ENCODE assay signal across 8 cellular contexts in the genomic region with DNA sequence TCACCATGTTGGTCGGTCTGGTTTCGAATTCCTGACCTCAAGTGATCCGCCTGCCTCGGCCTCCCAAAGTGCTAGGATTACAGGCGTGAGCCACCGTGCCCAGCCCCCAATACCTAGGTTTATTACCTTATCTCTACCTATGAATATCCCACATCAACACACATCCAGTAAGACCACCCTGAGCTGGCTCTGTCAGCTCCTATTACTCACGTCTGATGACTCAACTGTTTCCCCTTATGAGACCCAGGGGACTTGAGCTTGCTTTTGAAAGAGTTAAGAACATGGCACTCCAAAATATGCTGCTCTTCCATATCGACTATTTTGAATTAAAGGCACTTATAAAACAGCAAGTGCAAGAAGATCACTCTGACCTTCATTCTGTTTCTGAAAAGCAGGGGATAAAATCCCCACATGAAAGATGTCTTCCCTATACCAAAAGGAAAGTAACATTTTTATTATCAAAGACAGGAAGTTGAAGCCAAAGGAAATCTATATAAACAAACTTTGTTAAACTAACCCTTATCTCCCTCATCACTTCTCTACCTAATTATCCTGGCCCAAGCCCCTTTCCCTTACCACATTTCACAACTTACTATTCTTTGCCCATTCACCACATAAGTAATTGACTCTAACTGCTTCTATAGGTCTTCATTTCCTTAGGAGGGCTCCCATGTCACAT. TPM values are rescaled to one million over a fixed set of nuclear protein-coding genes. Genes with fewer than 3 reads are reported as not detected.
A peak's percentile ranks its signal among the peaks of the same experiment; 100 is the strongest.
DNase-seq lines count a peak whose midpoint lies in the region; ATAC-seq and TF ChIP-seq lines count a peak whose summit lies in the region.

No MANE protein-coding gene starts in this region.

- ATAC-seq in esophagus mucosa (no peak), right cardiac atrium (no peak), GM19351 (IDR thresholded peaks at IDR 0.05; ENCODE audit: unreplicated experiment) (no peak)

- H3K27me3 ChIP-seq in right cardiac atrium (ENCODE audit: control insufficient read depth, insufficient read depth) = no peaks in the 10 kb centered on the region

- intact Hi-C loops in right cardiac atrium (cut with DNase I) = loop anchor here in 1 of 4 donors (10.0 kb wide), 1 partner anchor 189 kb away; no protein-coding TSS in a partner anchor

- 77% methylated on average over 8 of the region's 8 CpGs for WGBS in right cardiac atrium

- H3K9me3 ChIP-seq in right cardiac atrium (ENCODE audit: control insufficient read depth, low read length) = no peaks in the 10 kb centered on the region

- DNase-seq in A172 (ENCODE audit: low spot score) (peak; percentile 47), EL (peak; percentile 61), NOMO-1 treated with DMSO at 0.1 percent for 48 hours (lab: John Stamatoyannopoulos, UW; ENCODE audit: unreplicated experiment) (peak; percentile 55), choroid plexus epithelial cell (ENCODE audit: low read depth) (peak; percentile 67), NCI-H524 treated with DMSO at 0.1 percent for 48 hours (lab: John Stamatoyannopoulos, UW) (no peak), right cardiac atrium (no peak)

- H3K27ac ChIP-seq in right cardiac atrium (ENCODE audit: low read length) = no peak overlapping the region

- H3K4me3 ChIP-seq in choroid plexus epithelial cell (ENCODE audit: low read depth, low read length) = no peak overlapping the region
- no peak overlapping the region for H3K4me3 ChIP-seq in right cardiac atrium (ENCODE audit: low read length)

- no peak for TF ChIP-seq CTCF in choroid plexus epithelial cell (conservative IDR thresholded peaks at IDR 0.05; ENCODE audit: low read depth, low read length)

- peaks cover 2% of the 10 kb centered on the region for H3K4me1 ChIP-seq in right cardiac atrium (ENCODE audit: control insufficient read depth, insufficient read depth, low read length)

RNA-seq across cellular contexts. Expression of a gene that starts 41.3 kb away (rescaled TPM):
- 109 and 114 TPM in 2 replicates for total RNA-seq in A172 (2014; rRNA removed; shearing (Covaris generic))
- total RNA-seq in esophagus mucosa (32.5 TPM), right cardiac atrium (10 to 100 TPM; 55.3 to 68.8 (median 62.2) TPM)
- polyA plus RNA-seq in right cardiac atrium = 46.1 TPM

RNA-seq across cellular contexts. Expression of a gene that starts 56.5 kb away (rescaled TPM):
- 28.2 and 35.1 TPM in 2 replicates for total RNA-seq in A172 (2014; rRNA removed; shearing (Covaris generic))
- total RNA-seq in esophagus mucosa (33.1 TPM), right cardiac atrium (10 to 100 TPM; 72.4 to 87.5 (median 74.5) TPM)
- 26.0 TPM for polyA plus RNA-seq in right cardiac atrium

Comparison
In these comparisons a context has a peak if more than half of its experiments do, and no peak if none do; other contexts are left out.
1. DNase-seq: peak in A172 (single experiment), EL (single experiment), NOMO-1 treated with DMSO at 0.1 percent for 48 hours (single experiment) and choroid plexus epithelial cell (single experiment); none in NCI-H524 treated with DMSO at 0.1 percent for 48 hours (single experiment) and right cardiac atrium (0 of 3).